ENCODE assay signal across 1 cellular context in the genomic region with DNA sequence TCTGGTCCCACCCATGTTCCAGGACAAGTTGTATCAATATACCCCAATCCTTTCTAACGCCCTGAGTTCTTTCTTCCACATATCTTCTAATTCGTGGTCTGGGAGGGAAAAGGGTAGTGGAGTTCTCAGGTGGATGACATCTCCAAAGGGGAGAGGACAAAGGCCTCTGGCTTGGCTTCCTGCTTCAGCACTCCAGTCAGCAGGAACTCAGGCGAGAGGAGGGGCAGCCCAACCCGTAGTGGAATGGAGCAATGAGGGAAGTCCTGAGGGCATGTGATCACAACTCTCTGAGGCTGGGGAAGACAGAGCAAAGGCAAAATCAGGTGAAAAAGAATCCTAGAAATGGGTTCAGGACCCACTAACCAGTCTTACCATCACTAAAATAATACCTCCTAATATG.
TF ChIP-seq lines count a peak whose summit lies in the region.

No MANE protein-coding gene starts in this region.

TF ChIP-seq in WTC11, 78 proteins besides CTCF, POLR2A, EP300 and RAD21:
- TF ChIP-seq, protein P1, sequence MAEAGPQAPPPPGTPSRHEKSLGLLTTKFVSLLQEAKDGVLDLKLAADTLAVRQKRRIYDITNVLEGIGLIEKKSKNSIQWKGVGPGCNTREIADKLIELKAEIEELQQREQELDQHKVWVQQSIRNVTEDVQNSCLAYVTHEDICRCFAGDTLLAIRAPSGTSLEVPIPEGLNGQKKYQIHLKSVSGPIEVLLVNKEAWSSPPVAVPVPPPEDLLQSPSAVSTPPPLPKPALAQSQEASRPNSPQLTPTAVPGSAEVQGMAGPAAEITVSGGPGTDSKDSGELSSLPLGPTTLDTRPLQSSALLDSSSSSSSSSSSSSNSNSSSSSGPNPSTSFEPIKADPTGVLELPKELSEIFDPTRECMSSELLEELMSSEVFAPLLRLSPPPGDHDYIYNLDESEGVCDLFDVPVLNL (CRISPR knock-in tag; IDR thresholded peaks at IDR 0.05; ENCODE audit: borderline replicate concordance, low read depth) = no peak
- TF ChIP-seq USF1 (CRISPR knock-in tag; IDR thresholded peaks at IDR 0.05) = 0 out of 2 replicates have a peak, but pooled peaks have one; percentile 18
- TF ChIP-seq NFE2L1 (CRISPR knock-in tag; IDR thresholded peaks at IDR 0.05) = no peak
- no peak for TF ChIP-seq JAZF1 (CRISPR knock-in tag; IDR thresholded peaks at IDR 0.05)
